12 cellular contexts compared by ENCODE assay signal in the genomic region with DNA sequence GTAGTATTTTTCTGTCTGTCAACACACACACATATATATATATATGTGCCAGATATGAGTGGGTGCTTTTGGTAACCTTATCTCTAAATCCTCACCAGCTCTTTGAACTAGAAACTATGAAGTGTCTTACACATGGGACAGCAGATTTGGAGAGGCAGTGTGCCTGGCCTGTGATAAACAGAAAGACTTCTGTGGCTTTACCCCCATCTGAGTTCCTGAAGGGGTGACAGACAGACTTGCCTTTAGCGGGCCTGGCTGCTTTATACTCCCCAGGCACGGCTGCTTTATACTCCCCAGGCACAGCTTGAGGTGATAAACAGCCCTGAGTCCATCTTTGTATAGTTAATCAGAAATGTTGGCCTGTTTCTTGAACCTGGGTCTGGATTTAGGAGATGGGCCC. TPM values are rescaled to one million over a fixed set of nuclear protein-coding genes. Genes with fewer than 3 reads are reported as not detected.
A peak's percentile ranks its signal among the peaks of the same experiment; 100 is the strongest.
DNase-seq lines count a peak whose midpoint lies in the region; ATAC-seq and FAIRE-seq lines count a peak whose summit lies in the region.
"Had no signal": no experiment of that assay in that cellular context is flagged by ENCODE, and none has a peak within 500 bp of the region (broad histone marks: within the 10 kb centered on the region; RNA-seq: fewer than 3 reads in every experiment).

No MANE protein-coding gene starts in this region.

- intact Hi-C loops in right cardiac atrium (cut with DNase I): no loop called here

- WGBS in right cardiac atrium: 54% methylated on average over 2 of the region's 2 CpGs

- no peaks in the 10 kb centered on the region for H3K27me3 ChIP-seq in right cardiac atrium (ENCODE audit: control insufficient read depth, insufficient read depth)

- H3K36me3 Mint-ChIP-seq in activated T-cell treated with anti-CD3 and anti-CD28 coated beads, Interleukin-2, amount 50 U/mL, for 4 hours (ENCODE audit: insufficient read depth): peaks cover 4% of the 10 kb centered on the region
- peaks cover 12% of the 10 kb centered on the region for H3K36me3 Mint-ChIP-seq in T-cell
- H3K36me3 Mint-ChIP-seq in stimulated activated effector memory CD8-positive, alpha-beta T cell treated with anti-CD3 and anti-CD28 coated beads, Interleukin-12 subunit alpha, Interleukin-12 subunit beta, amount 100 ng/mL, for 72 hours: peaks cover 15% of the 10 kb centered on the region

- H3K27ac ChIP-seq in right cardiac atrium (ENCODE audit: low read length): peak overlapping the region; percentile 93
- peak overlapping the region; percentile 19 for H3K27ac ChIP-seq in substantia nigra (ENCODE audit: low read depth, low read length, poor library complexity, severe bottlenecking)

- CTCF ChIA-PET in T-cell (lab: Charles Lee): no interaction called here

- peaks cover 19% of the 10 kb centered on the region for H3K4me1 ChIP-seq in right cardiac atrium (ENCODE audit: control insufficient read depth, insufficient read depth, low read length)

- H3K9me3 ChIP-seq in right cardiac atrium (ENCODE audit: control insufficient read depth, low read length): no peaks in the 10 kb centered on the region

- peak overlapping the region; percentile 86 for H3K4me3 Mint-ChIP-seq in activated T-cell treated with anti-CD3 and anti-CD28 coated beads, Interleukin-2, amount 50 U/mL, for 4 hours
- H3K4me3 Mint-ChIP-seq in T-cell: peak overlapping the region in 1 of 3 donors; percentile 97
- no peak overlapping the region for H3K4me3 Mint-ChIP-seq in stimulated activated effector memory CD8-positive, alpha-beta T cell treated with anti-CD3 and anti-CD28 coated beads, Interleukin-12 subunit alpha, Interleukin-12 subunit beta, amount 100 ng/mL, for 72 hours

- no peak for DNase-seq in activated T-cell treated with anti-CD3 and anti-CD28 coated beads, Interleukin-2, amount 50 U/mL, for 4 hours
- DNase-seq in activated T-cell treated with anti-CD3 and anti-CD28 coated beads for 4 hours (no peak), T-cell (no peak), right cardiac atrium (no peak), substantia nigra (lab: John Stamatoyannopoulos, UW) (no peak), RCC 7860 (ENCODE audit: low spot score) (no peak)
- no peak for DNase-seq in stimulated activated effector memory CD8-positive, alpha-beta T cell treated with anti-CD3 and anti-CD28 coated beads, Interleukin-12 subunit alpha, Interleukin-12 subunit beta, amount 100 ng/mL, for 72 hours (ENCODE audit: low spot score in 2 of 2)
- DNase-seq: activated gamma-delta T cell treated with Interleukin-2 at 50 U/mL for 16 hours, NCI-H1930 had no signal

- no peak for FAIRE-seq in RCC 7860 (lab: Jason Lieb, UNC)
- FAIRE-seq: HTR-8/SVneo, urothelium cell line had no signal

- ATAC-seq in activated T-cell treated with anti-CD3 and anti-CD28 coated beads, Interleukin-2, amount 50 U/mL, for 4 hours: no peak
- ATAC-seq in T-cell (replicated peaks in 1 of 4) (no peak), right cardiac atrium (no peak), HG02642 (IDR thresholded peaks at IDR 0.05; ENCODE audit: poor library complexity, unreplicated experiment) (no peak)
- ATAC-seq in stimulated activated effector memory CD8-positive, alpha-beta T cell treated with anti-CD3 and anti-CD28 coated beads, Interleukin-12 subunit alpha, Interleukin-12 subunit beta, amount 100 ng/mL, for 72 hours: no peak

- H3K4me1 Mint-ChIP-seq in activated T-cell treated with anti-CD3 and anti-CD28 coated beads, Interleukin-2, amount 50 U/mL, for 4 hours (ENCODE audit: low read depth): peaks cover 76% of the 10 kb centered on the region
- peaks cover 69 to 81% (median 77%) of the 10 kb centered on the region in 3 donors for H3K4me1 Mint-ChIP-seq in T-cell
- H3K4me1 Mint-ChIP-seq in stimulated activated effector memory CD8-positive, alpha-beta T cell treated with anti-CD3 and anti-CD28 coated beads, Interleukin-12 subunit alpha, Interleukin-12 subunit beta, amount 100 ng/mL, for 72 hours: peaks cover 55% of the 10 kb centered on the region

- H3K9me3 Mint-ChIP-seq in activated T-cell treated with anti-CD3 and anti-CD28 coated beads, Interleukin-2, amount 50 U/mL, for 4 hours: no peaks in the 10 kb centered on the region
- H3K9me3 Mint-ChIP-seq in T-cell: no peaks in the 10 kb centered on the region
- H3K9me3 Mint-ChIP-seq in stimulated activated effector memory CD8-positive, alpha-beta T cell treated with anti-CD3 and anti-CD28 coated beads, Interleukin-12 subunit alpha, Interleukin-12 subunit beta, amount 100 ng/mL, for 72 hours: no peaks in the 10 kb centered on the region

- no peaks in the 10 kb centered on the region for H3K27me3 Mint-ChIP-seq in activated T-cell treated with anti-CD3 and anti-CD28 coated beads, Interleukin-2, amount 50 U/mL, for 4 hours (ENCODE audit: low read depth)
- no peaks in the 10 kb centered on the region for H3K27me3 Mint-ChIP-seq in T-cell

- no peak overlapping the region for H3K4me3 ChIP-seq in right cardiac atrium (ENCODE audit: low read length)

- POLR2A ChIA-PET in T-cell (lab: Charles Lee): interaction anchor here (0.6 to 0.9 kb wide), 4 partner anchors 10 to 84 kb away, joined by 3 to 17 read pairs (median 5); no protein-coding TSS in a partner anchor

- H3K27ac Mint-ChIP-seq in T-cell: peak overlapping the region; percentile 91 to 98
- no peak overlapping the region for H3K27ac Mint-ChIP-seq in stimulated activated effector memory CD8-positive, alpha-beta T cell treated with anti-CD3 and anti-CD28 coated beads, Interleukin-12 subunit alpha, Interleukin-12 subunit beta, amount 100 ng/mL, for 72 hours

RNA-seq across cellular contexts. Expression of a gene that starts 5.6 kb away (rescaled TPM):
- 10 to 100 TPM; 14.7 to 21.6 (median 15.8) TPM for total RNA-seq in activated T-cell treated with anti-CD3 and anti-CD28 coated beads, Interleukin-2, amount 50 U/mL, for 4 hours
- total RNA-seq in T-cell (10 to 100 TPM; 20.2 to 36.4 (median 23.7) TPM), right cardiac atrium (100 to 1,000 TPM; 111 to 166 (median 139) TPM)
- polyA plus RNA-seq in right cardiac atrium: 134 TPM

RNA-seq across cellular contexts. Expression of a gene that starts 60.0 kb away (rescaled TPM):
- total RNA-seq in activated T-cell treated with anti-CD3 and anti-CD28 coated beads, Interleukin-2, amount 50 U/mL, for 4 hours: 100 to 1,000 TPM; 177 TPM
- total RNA-seq in T-cell: 100 to 1,000 TPM; 147 to 197 (median 156) TPM
- total RNA-seq in right cardiac atrium: 10 to 100 TPM; 81.3 to 92.6 (median 84.9) TPM
- polyA plus RNA-seq in right cardiac atrium: 37.7 TPM
